Comparison of ENCODE assay signal across 8 cellular contexts in genomic region chr16:89217138-89217387, GRCh38. TPM values are rescaled to one million over a fixed set of nuclear protein-coding genes. Genes with fewer than 3 reads are reported as not detected.
A peak's percentile ranks its signal among the peaks of the same experiment; 100 is the strongest.
DNase-seq lines count a peak whose midpoint lies in the region; ATAC-seq and TF ChIP-seq lines count a peak whose summit lies in the region.

No MANE protein-coding gene starts in this region.

- H3K79me2 ChIP-seq in OCI-LY7 (ENCODE audit: insufficient read depth, low read depth, low read length), result peaks cover 11% of the 10 kb centered on the region; the same call in 1 of the 2 replicates

- H4K8ac ChIP-seq in neuronal stem cell (ENCODE audit: low read depth, low read length), result no peak overlapping the region

- H3K36me3 Mint-ChIP-seq in CD4-positive, CD25-positive, alpha-beta regulatory T cell, result peaks cover 7% of the 10 kb centered on the region
- peaks cover 21% of the 10 kb centered on the region for H3K36me3 Mint-ChIP-seq in endodermal cell (ENCODE audit: low read depth)

- POLR2A ChIA-PET in OCI-LY7 (lab: Charles Lee), result no interaction called here

- H2BK120ac ChIP-seq in neuronal stem cell (ENCODE audit: low read depth, low read length), result no peak overlapping the region

- no peaks in the 10 kb centered on the region for H3K9me3 ChIP-seq in CD4-positive, CD25-positive, alpha-beta regulatory T cell (ENCODE audit: control insufficient read depth in 2 of 2, low read length in 2 of 2)
- no peaks in the 10 kb centered on the region for H3K9me3 ChIP-seq in OCI-LY7 (ENCODE audit: low read length)
- no peaks in the 10 kb centered on the region for H3K9me3 ChIP-seq in endodermal cell (ENCODE audit: control insufficient read depth, low read length)
- no peaks in the 10 kb centered on the region for H3K9me3 ChIP-seq in neuronal stem cell (replicated peaks in 1 of 2; ENCODE audit: control insufficient read depth in 2 of 2, insufficient read depth in 1 of 2, low read depth in 1 of 2, low read length in 2 of 2)

- peak overlapping the region; percentile 86 for H2AFZ ChIP-seq in OCI-LY7 (ENCODE audit: low read length)
- peak overlapping the region; percentile 100 for H2AFZ ChIP-seq in neuronal stem cell (ENCODE audit: low read length)

- no peak overlapping the region for H3K18ac ChIP-seq in neuronal stem cell (ENCODE audit: low read length)

- no peaks in the 10 kb centered on the region for H3K27me3 ChIP-seq in CD4-positive, CD25-positive, alpha-beta regulatory T cell (ENCODE audit: control insufficient read depth, insufficient read depth, low read length)
- H3K27me3 ChIP-seq in endodermal cell (ENCODE audit: control insufficient read depth, insufficient read depth, low read length, poor library complexity, severe bottlenecking) (no peaks in the 10 kb centered on the region), neuronal stem cell (ENCODE audit: control insufficient read depth in 3 of 3, insufficient read depth in 3 of 3, low read depth in 1 of 3, low read length in 3 of 3) (peaks cover 0 to 2% (median 0%) of the 10 kb centered on the region in 3 experiments)

- H3K4me3 ChIP-seq in CD4-positive, CD25-positive, alpha-beta regulatory T cell (ENCODE audit: low read depth, low read length), result peak overlapping the region; percentile 86
- H3K4me3 ChIP-seq in OCI-LY7 (ENCODE audit: low read depth, low read length, poor library complexity, severe bottlenecking) (peak overlapping the region; percentile 99), endodermal cell (ENCODE audit: low read length) (peak overlapping the region; percentile 93), neuronal stem cell (ENCODE audit: low read length in 2 of 2) (peak overlapping the region; percentile 92 to 97)

- peaks cover 20% of the 10 kb centered on the region for H3K4me1 ChIP-seq in CD4-positive, CD25-positive, alpha-beta regulatory T cell (ENCODE audit: control insufficient read depth, insufficient read depth, low read length, poor library complexity, severe bottlenecking)
- H3K4me1 ChIP-seq in OCI-LY7 (ENCODE audit: insufficient read depth, low read length, poor library complexity, severe bottlenecking), result peaks cover 5% of the 10 kb centered on the region
- no peaks in the 10 kb centered on the region for H3K4me1 ChIP-seq in endodermal cell (ENCODE audit: control insufficient read depth, insufficient read depth, low read length)
- H3K4me1 ChIP-seq in neuronal stem cell (ENCODE audit: control insufficient read depth in 2 of 2, insufficient read depth in 1 of 2, low read depth in 1 of 2, low read length in 2 of 2), result peaks cover 3 to 4% of the 10 kb centered on the region in 2 donors

- no peaks in the 10 kb centered on the region for H3K9me3 Mint-ChIP-seq in CD4-positive, CD25-positive, alpha-beta regulatory T cell
- no peaks in the 10 kb centered on the region for H3K9me3 Mint-ChIP-seq in endodermal cell

- no peak overlapping the region for H3K23ac ChIP-seq in neuronal stem cell (ENCODE audit: low read depth, low read length, poor library complexity)

- TSS peak; percentile 90 for BruUV-seq in OCI-LY7 (replicated peaks; lab: Mats Ljungman, UMichigan)

- no peaks in the 10 kb centered on the region for H3K9me2 ChIP-seq in OCI-LY7 (ENCODE audit: insufficient read depth, low read length)

- intact Hi-C loops in OCI-LY7 (cut with micrococcal nuclease; ENCODE audit: unreplicated experiment), result loop anchor here (2.0 to 5.0 kb wide), 2 partner anchors 46 to 480 kb away; partner anchors contain the start of gene CDH15

- no peaks in the 10 kb centered on the region for H3K27me3 Mint-ChIP-seq in CD4-positive, CD25-positive, alpha-beta regulatory T cell
- no peaks in the 10 kb centered on the region for H3K27me3 Mint-ChIP-seq in endodermal cell (ENCODE audit: insufficient read depth)

- peak overlapping the region; percentile 86 to 93 (median 89) for H3K27ac Mint-ChIP-seq in CD4-positive, CD25-positive, alpha-beta regulatory T cell
- H3K27ac Mint-ChIP-seq in endodermal cell, result peak overlapping the region; percentile 90

- no peak for TF ChIP-seq CTCF in OCI-LY7 (conservative IDR thresholded peaks at IDR 0.05; ENCODE audit: low read length)
- TF ChIP-seq CTCF in endodermal cell (conservative IDR thresholded peaks at IDR 0.05), result no peak

- ATAC-seq in CD4-positive, CD25-positive, alpha-beta regulatory T cell (ENCODE audit: low read depth in 2 of 2), result no peak
- ATAC-seq in HG02840 (IDR thresholded peaks at IDR 0.05; ENCODE audit: low FRiP score, unreplicated experiment), result no peak
- ATAC-seq in GM19328 (IDR thresholded peaks at IDR 0.05; ENCODE audit: unreplicated experiment), result no peak

- peaks cover 13 to 44% (median 21%) of the 10 kb centered on the region in 4 donors for H3K4me1 Mint-ChIP-seq in CD4-positive, CD25-positive, alpha-beta regulatory T cell
- H3K4me1 Mint-ChIP-seq in endodermal cell, result peaks cover 8% of the 10 kb centered on the region

- no peak overlapping the region for H4K91ac ChIP-seq in neuronal stem cell (ENCODE audit: low read depth, low read length, poor library complexity)

- peak overlapping the region; percentile 90 for H3K4me2 ChIP-seq in OCI-LY7 (ENCODE audit: low read length)
- H3K4me2 ChIP-seq in neuronal stem cell (ENCODE audit: insufficient read depth, low read length, poor library complexity, severe bottlenecking), result peak overlapping the region; percentile 49

- WGBS in endodermal cell (ENCODE audit: insufficient coverage in 1 of 2, insufficient read length in 1 of 2), 2 experiments, result 3% methylated on average over 6 to 11 of the region's 11 CpGs
- no CpG with 5 or more reads among the region's 11 CpGs for WGBS in neuronal stem cell (ENCODE audit: extremely low coverage in 2 of 2, insufficient read length in 2 of 2, insufficient replicate concordance in 1 of 2), 2 donors

- no peak overlapping the region for H2AK5ac ChIP-seq in neuronal stem cell (ENCODE audit: low read depth, low read length)

- no peaks in the 10 kb centered on the region; the same call in 1 of the 2 replicates for H4K20me1 ChIP-seq in OCI-LY7 (ENCODE audit: insufficient read depth, low read length)

- no peak overlapping the region for H2BK5ac ChIP-seq in neuronal stem cell (ENCODE audit: low read length)

- H3K79me1 ChIP-seq in neuronal stem cell (ENCODE audit: low read depth, low read length), result peaks cover 4% of the 10 kb centered on the region

- H3K9ac ChIP-seq in endodermal cell (ENCODE audit: extremely low read depth, low read length, poor library complexity, severe bottlenecking) (peak overlapping the region; percentile 91), neuronal stem cell (ENCODE audit: low read depth, low read length, poor library complexity) (peak overlapping the region; percentile 91)

- H3K27ac ChIP-seq in CD4-positive, CD25-positive, alpha-beta regulatory T cell (ENCODE audit: insufficient read depth, low read length, poor library complexity, severe bottlenecking), result peak overlapping the region; percentile 97
- H3K27ac ChIP-seq in OCI-LY7 (ENCODE audit: low read depth, low read length, poor library complexity, severe bottlenecking) (peak overlapping the region; percentile 63), endodermal cell (ENCODE audit: low read depth, low read length) (peak overlapping the region; percentile 34), neuronal stem cell (replicated peaks; ENCODE audit: low read length) (no peak overlapping the region)

- no peak overlapping the region for H3K4ac ChIP-seq in neuronal stem cell (ENCODE audit: low read length)

- CTCF ChIA-PET in OCI-LY7 (lab: Charles Lee; ENCODE audit: unreplicated experiment), result no interaction called here

- H3K14ac ChIP-seq in neuronal stem cell (ENCODE audit: low read length), result no peak overlapping the region

- H2BK12ac ChIP-seq in neuronal stem cell (ENCODE audit: low read length), result no peak overlapping the region

- H3K4me3 Mint-ChIP-seq in CD4-positive, CD25-positive, alpha-beta regulatory T cell, result peak overlapping the region; percentile 80 to 98 (median 88)
- peak overlapping the region; percentile 80 for H3K4me3 Mint-ChIP-seq in endodermal cell

- H2BK15ac ChIP-seq in neuronal stem cell (ENCODE audit: low read length), result no peak overlapping the region

- no peak for DNase-seq in CD4-positive, CD25-positive, alpha-beta regulatory T cell
- no peak for DNase-seq in OCI-LY7 (ENCODE audit: low spot score)
- no peak for DNase-seq in endodermal cell
- no peak for DNase-seq in neuronal stem cell (ENCODE audit: low spot score)
- no peak for DNase-seq in NAMALWA (ENCODE audit: low spot score)
- no peak for DNase-seq in activated CD4-positive, alpha-beta T cell treated with anti-CD3 and anti-CD28 coated beads for 48 hours

- H3K36me3 ChIP-seq in CD4-positive, CD25-positive, alpha-beta regulatory T cell (ENCODE audit: control insufficient read depth, insufficient read depth, low read length), result peaks cover 11% of the 10 kb centered on the region
- H3K36me3 ChIP-seq in OCI-LY7 (ENCODE audit: insufficient read depth, low read length) (peaks cover 9% of the 10 kb centered on the region; the same call in 1 of the 2 replicates), endodermal cell (ENCODE audit: control insufficient read depth, insufficient read depth, low read length) (peaks cover 26% of the 10 kb centered on the region), neuronal stem cell (replicated peaks in 1 of 2; ENCODE audit: control insufficient read depth in 2 of 2, insufficient read depth in 2 of 2, low read length in 2 of 2) (peaks cover 10 to 18% of the 10 kb centered on the region in 2 donors)

RNA-seq across cellular contexts. Expression of gene ZNF778, which starts 0.4 kb away (rescaled TPM):
- 7.9 TPM for total RNA-seq in CD4-positive, CD25-positive, alpha-beta regulatory T cell
- 1 to 10 TPM; 3.3 to 4.9 (median 3.9) TPM for polyA plus RNA-seq in CD4-positive, CD25-positive, alpha-beta regulatory T cell
- 8.6 and 9.9 TPM in 2 replicates for total RNA-seq in OCI-LY7 (2014; rRNA removed; shearing (Covaris generic))
- total RNA-seq in OCI-LY7 (2022) (8.2 and 9.4 TPM in 2 replicates), endodermal cell (10 to 100 TPM; 13.0 to 16.3 TPM)
- 12.3 TPM for polyA plus RNA-seq in endodermal cell (2013, experiment 1 of 2)
- polyA plus RNA-seq in endodermal cell (2013, experiment 2 of 2), result 12.5 TPM
- 7.7 TPM for polyA plus RNA-seq in neuronal stem cell (2013, experiment 1 of 2)
- polyA plus RNA-seq in neuronal stem cell (2013, experiment 2 of 2), result 8.7 TPM

RNA-seq across cellular contexts. Expression of gene SLC22A31, which starts 16.7 kb away (rescaled TPM):
- not detected for total RNA-seq in CD4-positive, CD25-positive, alpha-beta regulatory T cell
- polyA plus RNA-seq in CD4-positive, CD25-positive, alpha-beta regulatory T cell, result under 1 TPM in 1 of 4 donors, not detected in 3; 0.14 TPM
- not detected in 2 replicates for total RNA-seq in OCI-LY7 (2014; rRNA removed; shearing (Covaris generic))
- total RNA-seq in OCI-LY7 (2022) (not detected in 2 replicates), endodermal cell (10 to 100 TPM in 1 of 2 donors, 1 to 10 TPM in 1; 9.7 to 33.9 TPM)
- 1.7 TPM for polyA plus RNA-seq in endodermal cell (2013, experiment 1 of 2)
- 1.6 TPM for polyA plus RNA-seq in endodermal cell (2013, experiment 2 of 2)
- polyA plus RNA-seq in neuronal stem cell (2013, experiment 1 of 2), result 0.67 TPM
- 0.97 TPM for polyA plus RNA-seq in neuronal stem cell (2013, experiment 2 of 2)

RNA-seq across cellular contexts. Expression of gene CDH15, which starts 45.5 kb away (rescaled TPM):
- total RNA-seq in CD4-positive, CD25-positive, alpha-beta regulatory T cell, result 0.17 TPM
- not detected for polyA plus RNA-seq in CD4-positive, CD25-positive, alpha-beta regulatory T cell
- not detected in 2 replicates for total RNA-seq in OCI-LY7 (2014; rRNA removed; shearing (Covaris generic))
- total RNA-seq in OCI-LY7 (2022) (not detected in 2 replicates), endodermal cell (under 1 TPM; 0.11 to 0.15 TPM)
- 0.89 TPM for polyA plus RNA-seq in endodermal cell (2013, experiment 1 of 2)
- polyA plus RNA-seq in endodermal cell (2013, experiment 2 of 2), result 0.70 TPM
- polyA plus RNA-seq in neuronal stem cell (2013, experiment 1 of 2), result 0.03 TPM
- 0.03 TPM for polyA plus RNA-seq in neuronal stem cell (2013, experiment 2 of 2)
